In genomic region chr2:105376789-105377231, GRCh38 we compare ENCODE assay signal across 16 cellular contexts. TPM values are rescaled to one million over a fixed set of nuclear protein-coding genes. Genes with fewer than 3 reads are reported as not detected.
DNase-seq lines count a peak whose midpoint lies in the region; ATAC-seq and TF ChIP-seq lines count a peak whose summit lies in the region.
"Had no signal": no experiment of that assay in that cellular context is flagged by ENCODE, and none has a peak within 500 bp of the region (broad histone marks: within the 10 kb centered on the region; RNA-seq: fewer than 3 reads in every experiment).

No MANE protein-coding gene starts in this region.

- H3K27ac Mint-ChIP-seq in HFFc6, result peak overlapping the region; percentile 75
- H3K27ac Mint-ChIP-seq: activated naive CD4-positive, alpha-beta T cell treated with anti-CD3 and anti-CD28 coated beads, Interleukin-2, amount 50 U/mL, for 72 hours; CD14-positive monocyte; stimulated activated naive CD8-positive, alpha-beta T cell treated with anti-CD3 and anti-CD28 coated beads, Interleukin-15, amount 100 ng/mL, for 72 hours had no signal

- peaks cover 88% of the 10 kb centered on the region for H3K36me3 Mint-ChIP-seq in HFFc6 (ENCODE audit: low read depth)
- H3K36me3 Mint-ChIP-seq: activated naive CD4-positive, alpha-beta T cell treated with anti-CD3 and anti-CD28 coated beads, Interleukin-2, amount 50 U/mL, for 72 hours; CD14-positive monocyte; naive B cell had no signal

- TF ChIP-seq POLR2A in erythroblast (IDR thresholded peaks at IDR 0.05; ENCODE audit: low read length), result no peak

- ATAC-seq in GM21825 (IDR thresholded peaks at IDR 0.05; ENCODE audit: unreplicated experiment) (no peak), GM19023 (IDR thresholded peaks at IDR 0.05; ENCODE audit: unreplicated experiment) (no peak)
- ATAC-seq: activated CD4-positive, CD25-positive, alpha-beta regulatory T cell treated with anti-CD3 and anti-CD28 coated beads, Interleukin-2, amount 50 U/mL, for 24 hours; activated naive CD4-positive, alpha-beta T cell treated with anti-CD3 and anti-CD28 coated beads, Interleukin-2, amount 50 U/mL, for 72 hours; left colon; stimulated activated naive CD8-positive, alpha-beta T cell treated with anti-CD3 and anti-CD28 coated beads, Interleukin-15, amount 100 ng/mL, for 72 hours had no signal

- H3K4me1 Mint-ChIP-seq in HFFc6 (ENCODE audit: low read depth), result peaks cover 97% of the 10 kb centered on the region
- H3K4me1 Mint-ChIP-seq: naive B cell; stimulated activated naive CD8-positive, alpha-beta T cell treated with anti-CD3 and anti-CD28 coated beads, Interleukin-15, amount 100 ng/mL, for 72 hours had no signal

- H3K4me3 ChIP-seq in fibroblast of villous mesenchyme (ENCODE audit: low read depth, low read length), result no peak overlapping the region
- H3K4me3 ChIP-seq in retinal pigment epithelial cell (ENCODE audit: low read length), result no peak overlapping the region
- H3K4me3 ChIP-seq in effector memory CD4-positive, alpha-beta T cell (ENCODE audit: insufficient read depth, low read depth, low read length, poor library complexity, severe bottlenecking), result no peak overlapping the region

- H3K4me3 Mint-ChIP-seq in HFFc6, result peak overlapping the region; percentile 32
- H3K4me3 Mint-ChIP-seq: CD14-positive monocyte; naive B cell; stimulated activated naive CD8-positive, alpha-beta T cell treated with anti-CD3 and anti-CD28 coated beads, Interleukin-15, amount 100 ng/mL, for 72 hours had no signal

- no peak for TF ChIP-seq CTCF in HFFc6 (IDR thresholded peaks at IDR 0.05)
- no peak for TF ChIP-seq CTCF in fibroblast of villous mesenchyme (IDR thresholded peaks at IDR 0.05; ENCODE audit: insufficient read depth, low read depth, low read length)
- TF ChIP-seq CTCF in retinal pigment epithelial cell (conservative IDR thresholded peaks at IDR 0.05; ENCODE audit: low read depth, low read length), result no peak

- H3K27ac ChIP-seq in effector memory CD4-positive, alpha-beta T cell (ENCODE audit: insufficient read depth, low read length, poor library complexity, severe bottlenecking), result no peak overlapping the region

- peaks cover 5% of the 10 kb centered on the region for H3K27me3 Mint-ChIP-seq in HFFc6 (ENCODE audit: insufficient read depth)
- H3K27me3 Mint-ChIP-seq: stimulated activated naive CD8-positive, alpha-beta T cell treated with anti-CD3 and anti-CD28 coated beads, Interleukin-15, amount 100 ng/mL, for 72 hours had no signal

- H3K27me3 ChIP-seq in effector memory CD4-positive, alpha-beta T cell (replicated peaks; ENCODE audit: control insufficient read depth, insufficient read depth, low read length, poor library complexity, severe bottlenecking), result no peaks in the 10 kb centered on the region

- H3K9me3 Mint-ChIP-seq in HFFc6, result no peaks in the 10 kb centered on the region
- H3K9me3 Mint-ChIP-seq: activated naive CD4-positive, alpha-beta T cell treated with anti-CD3 and anti-CD28 coated beads, Interleukin-2, amount 50 U/mL, for 72 hours; CD14-positive monocyte; naive B cell; stimulated activated naive CD8-positive, alpha-beta T cell treated with anti-CD3 and anti-CD28 coated beads, Interleukin-15, amount 100 ng/mL, for 72 hours had no signal

- H3K9me3 ChIP-seq in effector memory CD4-positive, alpha-beta T cell (ENCODE audit: control insufficient read depth, low read length), result no peaks in the 10 kb centered on the region

- H3K4me1 ChIP-seq in effector memory CD4-positive, alpha-beta T cell (ENCODE audit: control insufficient read depth, insufficient read depth, low read length, poor library complexity, severe bottlenecking), result peaks cover 6% of the 10 kb centered on the region

- DNase-seq in HFFc6 (peak; percentile 73), amniotic epithelial cell (ENCODE audit: low read depth) (peak; percentile 84), fibroblast of villous mesenchyme (ENCODE audit: low read depth) (peak; percentile 86), retinal pigment epithelial cell (ENCODE audit: low read depth) (peak; percentile 59), erythroblast (lab: John Stamatoyannopoulos, UW) (no peak)
- no peak for DNase-seq in effector memory CD4-positive, alpha-beta T cell
- DNase-seq: left colon; naive B cell; NCI-H1105; NCI-H446; stimulated activated naive CD8-positive, alpha-beta T cell treated with anti-CD3 and anti-CD28 coated beads, Interleukin-15, amount 100 ng/mL, for 72 hours had no signal

- H3K36me3 ChIP-seq in effector memory CD4-positive, alpha-beta T cell (ENCODE audit: control insufficient read depth, insufficient read depth, low read length), result no peaks in the 10 kb centered on the region

RNA-seq across cellular contexts. Expression of gene FHL2, which starts 22.0 kb away (rescaled TPM):
- total RNA-seq in HFFc6 (2021; fragmentation: NEBNext Ultra II Directional; extraction: Animal tissue kit (Norgen Biotek cat#: 25700)), result 100 to 1,000 TPM; 211 to 281 (median 243) TPM
- total RNA-seq in fibroblast of villous mesenchyme, result 343 and 346 TPM in 2 replicates

RNA-seq across cellular contexts. Expression of gene C2orf49, which starts 39.5 kb away (rescaled TPM):
- 10 to 100 TPM; 17.7 to 25.4 (median 20.0) TPM for total RNA-seq in HFFc6 (2021; fragmentation: NEBNext Ultra II Directional; extraction: Animal tissue kit (Norgen Biotek cat#: 25700))
- total RNA-seq in fibroblast of villous mesenchyme, result 12.9 and 23.7 TPM in 2 replicates

RNA-seq across cellular contexts. Expression of gene TGFBRAP1, which starts 47.3 kb away (rescaled TPM):
- 10 to 100 TPM; 18.9 to 22.5 (median 19.8) TPM for total RNA-seq in HFFc6 (2021; fragmentation: NEBNext Ultra II Directional; extraction: Animal tissue kit (Norgen Biotek cat#: 25700))
- total RNA-seq in fibroblast of villous mesenchyme, result 29.4 and 33.2 TPM in 2 replicates

Comparison
In these comparisons a context has a peak if more than half of its experiments do, and no peak if none do; other contexts are left out.
1. DNase-seq: peak in HFFc6 (single experiment), amniotic epithelial cell (single experiment), fibroblast of villous mesenchyme (single experiment) and retinal pigment epithelial cell (single experiment); none in effector memory CD4-positive, alpha-beta T cell (0 of 3) and erythroblast (0 of 2).